Comparison of ENCODE assay signal across 22 cellular contexts in the genomic region with DNA sequence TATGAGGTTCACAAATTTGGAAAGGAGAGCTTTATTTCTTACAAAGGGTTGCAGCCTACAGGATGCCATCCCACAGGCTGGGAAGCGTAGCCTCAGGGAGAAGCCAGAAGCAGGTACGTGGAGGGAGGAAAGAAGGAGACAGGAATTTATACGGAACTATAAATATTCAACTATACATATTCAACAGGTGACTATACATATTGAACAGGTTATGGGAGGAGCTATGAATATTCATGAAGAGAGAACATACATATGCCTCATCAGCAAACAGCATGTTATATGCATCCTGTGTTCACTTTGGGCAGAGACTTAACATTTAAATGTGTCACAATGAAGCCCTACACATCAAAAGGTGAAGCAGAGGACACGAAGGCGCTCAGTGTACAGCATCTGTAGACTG. TPM values are rescaled to one million over a fixed set of nuclear protein-coding genes. Genes with fewer than 3 reads are reported as not detected.
DNase-seq lines count a peak whose midpoint lies in the region; ATAC-seq, FAIRE-seq and TF ChIP-seq lines count a peak whose summit lies in the region.
"Had no signal": no experiment of that assay in that cellular context is flagged by ENCODE, and none has a peak within 500 bp of the region (broad histone marks: within the 10 kb centered on the region; RNA-seq: fewer than 3 reads in every experiment).

No MANE protein-coding gene starts in this region.

- FAIRE-seq in HepG2 (lab: Jason Lieb, UNC) (no peak), K562 (lab: Jason Lieb, UNC) (no peak)
- FAIRE-seq: A549, D721Med, G401.6, GM12891, GM19239 had no signal

- H3K27ac ChIP-seq in HepG2 (ENCODE audit: extremely low read length, insufficient read depth, low read length) (no peak overlapping the region), right lobe of liver (no peak overlapping the region), K562 (ENCODE audit: extremely low read depth, low read depth, low read length) (no peak overlapping the region), trophoblast cell (ENCODE audit: low read depth, low read length) (no peak overlapping the region), H9 (ENCODE audit: insufficient read length, low read depth, low read length) (no peak overlapping the region)
- H3K27ac ChIP-seq: 22Rv1; A549; BLaER1 treated with 17β-estradiol and CSF1 and Interleukin-3, amounts not matched to agents 10 nM and 100 nM; C4-2B had no signal

- in situ Hi-C loops in HepG2 (cut with HindIII; ENCODE audit: extremely low pct_ligation_motif_present, low pct_unique_long_range_greater_than_20kb) (no loop called here), K562 (cut with MboI) (no loop called here)

- no peak overlapping the region for H3K9ac ChIP-seq in HepG2 (ENCODE audit: insufficient read depth, low read depth, low read length)
- no peak overlapping the region for H3K9ac ChIP-seq in K562 (ENCODE audit: insufficient read depth in 1 of 2, low read depth in 2 of 2, low read length in 2 of 2)
- no peak overlapping the region for H3K9ac ChIP-seq in trophoblast cell (ENCODE audit: low read length)
- no peak overlapping the region for H3K9ac ChIP-seq in H9 (ENCODE audit: extremely low read depth, insufficient read length, low read length)
- H3K9ac ChIP-seq: BLaER1 treated with 17β-estradiol and CSF1 and Interleukin-3, amounts not matched to agents 10 nM and 100 nM had no signal

- TF ChIP-seq EP300 in HepG2 (IDR thresholded peaks at IDR 0.05; ENCODE audit: low read depth in 2 of 2, low read length in 2 of 2) (no peak), HepG2 (CRISPR knock-in tag; IDR thresholded peaks at IDR 0.05; ENCODE audit: borderline replicate concordance) (no peak), K562 (IDR thresholded peaks at IDR 0.05; ENCODE audit: low read length) (no peak)

- H2BK15ac ChIP-seq in H9 (ENCODE audit: low read depth, low read length): no peak overlapping the region

- H2BK120ac ChIP-seq in trophoblast cell (ENCODE audit: insufficient read depth, low read length, poor library complexity) (no peak overlapping the region), H9 (ENCODE audit: low read depth, low read length, poor library complexity, severe bottlenecking) (no peak overlapping the region)

- no peak for DNase-seq in HepG2 (ENCODE audit: low spot score)
- no peak for DNase-seq in right lobe of liver
- DNase-seq in K562 (ENCODE audit: extremely low read depth in 1 of 4, low spot score in 3 of 4): no peak
- DNase-seq in trophoblast cell: peak; percentile 82 to 90
- DNase-seq in immature natural killer cell: no peak
- no peak for DNase-seq in H9
- DNase-seq: AML-193; Caco-2; Calu3; CD4-positive, alpha-beta T cell; CD8-positive, alpha-beta T cell; DMS79 treated with DMSO at 0.1 percent for 48 hours; GF-D8 had no signal

- H3K27me3 ChIP-seq in HepG2 (ENCODE audit: control insufficient read depth in 1 of 2, insufficient read depth in 2 of 2, low read length in 2 of 2): no peaks in the 10 kb centered on the region
- no peaks in the 10 kb centered on the region for H3K27me3 ChIP-seq in right lobe of liver
- H3K27me3 ChIP-seq in K562 (ENCODE audit: control insufficient read depth in 2 of 2, insufficient read depth in 2 of 2, low read length in 2 of 2): peaks cover 8 to 29% of the 10 kb centered on the region in 2 experiments; a peak in 3 of 5 replicates
- no peaks in the 10 kb centered on the region for H3K27me3 ChIP-seq in trophoblast cell (ENCODE audit: insufficient read depth, low read length)
- H3K27me3 ChIP-seq in H9 (ENCODE audit: insufficient read depth, low read length): no peaks in the 10 kb centered on the region
- H3K27me3 ChIP-seq: BLaER1 treated with 17β-estradiol and CSF1 and Interleukin-3, amounts not matched to agents 10 nM and 100 nM had no signal

- H4K5ac ChIP-seq in H9 (ENCODE audit: insufficient read length, low read depth, low read length): no peak overlapping the region

- TF ChIP-seq POLR2A in HepG2 (IDR thresholded peaks at IDR 0.05; ENCODE audit: insufficient read depth in 1 of 2, low read depth in 2 of 2, low read length in 2 of 2) (no peak), right lobe of liver (IDR thresholded peaks at IDR 0.05) (no peak), K562 (conservative IDR thresholded peaks at IDR 0.05) (no peak)

- no peak for TF ChIP-seq CTCF in HepG2 (CRISPR knock-in tag; IDR thresholded peaks at IDR 0.05)
- TF ChIP-seq CTCF in right lobe of liver (IDR thresholded peaks at IDR 0.05): no peak
- TF ChIP-seq CTCF in K562 (IDR thresholded peaks at IDR 0.05 in 2 of 3, conservative IDR thresholded peaks at IDR 0.05 in 1 of 3; ENCODE audit: insufficient read depth in 2 of 3, low read depth in 1 of 3, low read length in 3 of 3): no peak
- TF ChIP-seq CTCF in H9 (conservative IDR thresholded peaks at IDR 0.05): no peak

- CTCF ChIA-PET in HepG2 (lab: Yijun Ruan, JAX; ENCODE audit: low intra/inter-chr PET ratio, low total read pairs): no interaction called here
- CTCF ChIA-PET in K562 (lab: Yijun Ruan, JAX; ENCODE audit: low intra/inter-chr PET ratio): no interaction called here

- H2BK12ac ChIP-seq in trophoblast cell (ENCODE audit: low read length) (no peak overlapping the region), H9 (ENCODE audit: insufficient read length, low read depth, low read length) (no peak overlapping the region)

- H2BK20ac ChIP-seq in H9 (ENCODE audit: low read depth, low read length, poor library complexity, severe bottlenecking): no peak overlapping the region

- no peak overlapping the region for H3K23ac ChIP-seq in trophoblast cell (ENCODE audit: low read length)
- no peak overlapping the region for H3K23ac ChIP-seq in H9 (ENCODE audit: insufficient read length, low read depth, low read length)

- no peak overlapping the region for H3K4ac ChIP-seq in trophoblast cell (ENCODE audit: low read depth, low read length)
- H3K4ac ChIP-seq in H9 (ENCODE audit: low read depth, low read length): no peak overlapping the region

- H3K14ac ChIP-seq in trophoblast cell (ENCODE audit: low read length) (no peak overlapping the region), H9 (ENCODE audit: insufficient read depth, low read length) (no peak overlapping the region)

- intact Hi-C loops in HepG2 (cut with micrococcal nuclease; ENCODE audit: unreplicated experiment) (no loop called here), right lobe of liver (cut with DNase I) (no loop called here), K562 (cut with micrococcal nuclease) (no loop called here)

- H3K4me1 Mint-ChIP-seq in immature natural killer cell (no peaks in the 10 kb centered on the region), H9 (no peaks in the 10 kb centered on the region)
- H3K4me1 Mint-ChIP-seq: B cell had no signal

- H3K56ac ChIP-seq in H9 (ENCODE audit: insufficient read length, low read depth, low read length): no peak overlapping the region

- H3K9me3 ChIP-seq in HepG2 (ENCODE audit: low read length) (peaks cover 8% of the 10 kb centered on the region; the same call in 1 of the 2 replicates), right lobe of liver (no peaks in the 10 kb centered on the region), K562 (replicated peaks; ENCODE audit: control insufficient read depth, insufficient read depth, low read depth, low read length) (no peaks in the 10 kb centered on the region; the same call in 1 of the 2 replicates), trophoblast cell (ENCODE audit: insufficient read depth, low read depth, low read length) (peaks cover 4% of the 10 kb centered on the region), H9 (ENCODE audit: control insufficient read depth, low read depth, low read length) (no peaks in the 10 kb centered on the region)

- no peak overlapping the region for H3T11ph ChIP-seq in H9 (ENCODE audit: low read length)

- POLR2A ChIA-PET in HepG2 (lab: Yijun Ruan, JAX) (no interaction called here), K562 (lab: Yijun Ruan, JAX) (no interaction called here)

- H4K8ac ChIP-seq in trophoblast cell (ENCODE audit: low read depth, low read length) (no peak overlapping the region), H9 (replicated peaks; ENCODE audit: insufficient read length, low read depth, low read length) (no peak overlapping the region)

- 48% methylated on average over 5 of the region's 5 CpGs for WGBS in HepG2 (ENCODE audit: low lambda C conversion rate)
- WGBS in right lobe of liver (ENCODE audit: insufficient coverage, low coverage, low lambda C conversion rate, missing lambda C conversion rate): 62% methylated on average over 5 of the region's 5 CpGs
- 5% methylated on average over 5 of the region's 5 CpGs for WGBS in K562 (ENCODE audit: insufficient coverage, low coverage, missing lambda C conversion rate)
- no CpG with 5 or more reads among the region's 5 CpGs for WGBS in trophoblast cell (ENCODE audit: extremely low coverage, insufficient coverage, insufficient read length)
- WGBS in H9 (ENCODE audit: extremely low coverage, insufficient read length, low lambda C conversion rate): no CpG with 5 or more reads among the region's 5 CpGs

- H3K4me3 Mint-ChIP-seq in immature natural killer cell: no peak overlapping the region
- no peak overlapping the region for H3K4me3 Mint-ChIP-seq in H9
- H3K4me3 Mint-ChIP-seq: B cell; CD4-positive, alpha-beta T cell; CD8-positive, alpha-beta T cell had no signal

- H4K12ac ChIP-seq in trophoblast cell (ENCODE audit: low read depth, low read length): no peak overlapping the region

- no peaks in the 10 kb centered on the region for H3K9me3 Mint-ChIP-seq in immature natural killer cell
- peaks cover 12 to 19% of the 10 kb centered on the region in 2 experiments for H3K9me3 Mint-ChIP-seq in H9
- H3K9me3 Mint-ChIP-seq: CD4-positive, alpha-beta T cell had no signal

- H2BK5ac ChIP-seq in trophoblast cell (ENCODE audit: low read depth, low read length, poor library complexity) (no peak overlapping the region), H9 (ENCODE audit: insufficient read length, low read length) (no peak overlapping the region)

- H3K4me2 ChIP-seq in HepG2 (ENCODE audit: low read depth, low read length): no peak overlapping the region
- H3K4me2 ChIP-seq in K562 (ENCODE audit: insufficient read depth, low read length): no peak overlapping the region
- no peak overlapping the region for H3K4me2 ChIP-seq in trophoblast cell (ENCODE audit: low read length)
- H3K4me2 ChIP-seq in H9 (ENCODE audit: insufficient read depth, insufficient read length, low read length): no peak overlapping the region
- H3K4me2 ChIP-seq: BLaER1 treated with 17β-estradiol and CSF1 and Interleukin-3, amounts not matched to agents 10 nM and 100 nM had no signal

- no peak overlapping the region for H3K27ac Mint-ChIP-seq in immature natural killer cell
- H3K27ac Mint-ChIP-seq in H9: no peak overlapping the region
- H3K27ac Mint-ChIP-seq: B cell; CD4-positive, alpha-beta T cell; CD8-positive, alpha-beta T cell had no signal

- H3K79me2 ChIP-seq in HepG2 (ENCODE audit: insufficient read depth, low read length) (no peaks in the 10 kb centered on the region), K562 (ENCODE audit: control insufficient read depth, insufficient read depth, low read length) (no peaks in the 10 kb centered on the region), trophoblast cell (ENCODE audit: control insufficient read depth, insufficient read depth, low read length, poor library complexity) (no peaks in the 10 kb centered on the region), H9 (ENCODE audit: insufficient read depth, low read length) (no peaks in the 10 kb centered on the region)

- H2AK5ac ChIP-seq in trophoblast cell (ENCODE audit: low read length) (no peak overlapping the region), H9 (ENCODE audit: insufficient read length, low read length) (no peak overlapping the region)

- no peaks in the 10 kb centered on the region for H3K36me3 ChIP-seq in HepG2 (replicated peaks in 1 of 2; ENCODE audit: control insufficient read depth in 1 of 2, insufficient read depth in 2 of 2, low read length in 2 of 2)
- no peaks in the 10 kb centered on the region for H3K36me3 ChIP-seq in right lobe of liver
- no peaks in the 10 kb centered on the region for H3K36me3 ChIP-seq in K562 (ENCODE audit: control insufficient read depth, insufficient read depth, low read length)
- H3K36me3 ChIP-seq in trophoblast cell (ENCODE audit: control insufficient read depth in 1 of 2, insufficient read depth in 2 of 2, low read length in 2 of 2): no peaks in the 10 kb centered on the region
- H3K36me3 ChIP-seq: BLaER1 treated with 17β-estradiol and CSF1 and Interleukin-3, amounts not matched to agents 10 nM and 100 nM had no signal

- H3K4me1 ChIP-seq in HepG2 (ENCODE audit: insufficient read depth, low read length) (no peaks in the 10 kb centered on the region), right lobe of liver (no peaks in the 10 kb centered on the region), K562 (replicated peaks in 1 of 2; ENCODE audit: control insufficient read depth in 2 of 2, insufficient read depth in 2 of 2, low read length in 2 of 2) (no peaks in the 10 kb centered on the region), trophoblast cell (ENCODE audit: control insufficient read depth in 1 of 2, insufficient read depth in 2 of 2, low read length in 2 of 2) (no peaks in the 10 kb centered on the region), H9 (ENCODE audit: insufficient read depth, low read length) (no peaks in the 10 kb centered on the region)
- H3K4me1 ChIP-seq: A549; BLaER1 treated with 17β-estradiol and CSF1 and Interleukin-3, amounts not matched to agents 10 nM and 100 nM; Caco-2 had no signal

- TF ChIP-seq RAD21 in HepG2 (CRISPR knock-in tag; IDR thresholded peaks at IDR 0.05): no peak
- TF ChIP-seq RAD21 in K562 (CRISPR knock-in tag; conservative IDR thresholded peaks at IDR 0.05 in 1 of 2, IDR thresholded peaks at IDR 0.05 in 1 of 2): no peak

- H3K79me1 ChIP-seq in trophoblast cell (ENCODE audit: low read length): no peaks in the 10 kb centered on the region
- H3K79me1 ChIP-seq in H9 (ENCODE audit: insufficient read depth, low read depth, low read length, poor library complexity, severe bottlenecking): no peaks in the 10 kb centered on the region

- H4K20me1 ChIP-seq in HepG2 (ENCODE audit: insufficient read depth, low read length) (no peaks in the 10 kb centered on the region), K562 (replicated peaks; ENCODE audit: control insufficient read depth, insufficient read depth, low read length) (no peaks in the 10 kb centered on the region), H9 (ENCODE audit: control insufficient read depth, insufficient read depth, insufficient read length) (no peaks in the 10 kb centered on the region)
- H4K20me1 ChIP-seq: BLaER1 treated with 17β-estradiol and CSF1 and Interleukin-3, amounts not matched to agents 10 nM and 100 nM had no signal

- H3K18ac ChIP-seq in trophoblast cell (ENCODE audit: low read length): no peak overlapping the region
- no peak overlapping the region for H3K18ac ChIP-seq in H9 (ENCODE audit: insufficient read length, low read depth, low read length)

- H3K23me2 ChIP-seq in H9 (ENCODE audit: insufficient read length, low read depth, low read length, poor library complexity, severe bottlenecking): no peaks in the 10 kb centered on the region

- no peak for ATAC-seq in HepG2
- ATAC-seq in right lobe of liver: no peak
- ATAC-seq in K562: no peak
- ATAC-seq: CD8-positive, alpha-beta T cell had no signal

- H3K36me3 Mint-ChIP-seq in immature natural killer cell (no peaks in the 10 kb centered on the region), H9 (ENCODE audit: insufficient read depth in 1 of 3, low read depth in 3 of 3) (peaks cover 0 to 4% (median 3%) of the 10 kb centered on the region in 3 experiments; a peak in 6 of 7 replicates)
- H3K36me3 Mint-ChIP-seq: CD8-positive, alpha-beta T cell had no signal

- H2AFZ ChIP-seq in HepG2 (ENCODE audit: low read length): no peak overlapping the region
- no peak overlapping the region for H2AFZ ChIP-seq in K562 (ENCODE audit: low read depth, low read length)
- no peak overlapping the region for H2AFZ ChIP-seq in trophoblast cell (ENCODE audit: insufficient read depth, low read length, poor library complexity)
- H2AFZ ChIP-seq in H9 (ENCODE audit: low read length): no peak overlapping the region

- BruUV-seq in HepG2 (replicated peaks; lab: Mats Ljungman, UMichigan) (no TSS peak), K562 (replicated peaks; lab: Mats Ljungman, UMichigan) (no TSS peak)

- H3K4me3 ChIP-seq in HepG2 (replicated peaks in 1 of 3; ENCODE audit: insufficient read depth in 1 of 3, low read depth in 2 of 3, low read length in 3 of 3): no peak overlapping the region
- no peak overlapping the region for H3K4me3 ChIP-seq in right lobe of liver
- H3K4me3 ChIP-seq in K562: no peak overlapping the region
- no peak overlapping the region for H3K4me3 ChIP-seq in trophoblast cell (ENCODE audit: low read depth, low read length)
- H3K4me3 ChIP-seq: A549; BLaER1 treated with 17β-estradiol and CSF1 and Interleukin-3, amounts not matched to agents 10 nM and 100 nM had no signal

- no peaks in the 10 kb centered on the region for H3K9me1 ChIP-seq in K562 (ENCODE audit: control insufficient read depth, insufficient read depth, low read length)

- H4K91ac ChIP-seq in trophoblast cell (ENCODE audit: low read depth, low read length) (no peak overlapping the region), H9 (ENCODE audit: insufficient read length, low read depth, low read length) (no peak overlapping the region)

- H3K27me3 Mint-ChIP-seq in immature natural killer cell (ENCODE audit: low read depth in 3 of 3) (peaks cover 0 to 8% (median 8%) of the 10 kb centered on the region in 3 donors), H9 (ENCODE audit: low read depth) (peaks cover 4% of the 10 kb centered on the region)

RNA-seq across cellular contexts. Expression of gene LMTK2, which starts 40.5 kb away (rescaled TPM):
- total RNA-seq in HepG2 (2016; rRNA removed; fragmentation: Illumina TruSeq; extraction: Trizol): 8.1 and 9.5 TPM in 2 replicates
- 2.7 and 3.2 TPM in 2 replicates for total RNA-seq in HepG2 (2016; cell fraction: cytosol; rRNA removed; fragmentation: Illumina TruSeq; extraction: Trizol; ENCODE audit: low read depth)
- 6.1 and 10.1 TPM in 2 replicates for total RNA-seq in HepG2 (2016; cell fraction: insoluble cytoplasmic fraction; rRNA removed; fragmentation: Illumina TruSeq; extraction: Trizol)
- 6.2 and 7.5 TPM in 2 replicates for total RNA-seq in HepG2 (2016; cell fraction: membrane; rRNA removed; fragmentation: Illumina TruSeq; extraction: Trizol)
- 14.1 and 16.3 TPM in 2 replicates for total RNA-seq in HepG2 (2016; cell fraction: nucleus; rRNA removed; fragmentation: Illumina TruSeq; extraction: Trizol)
- 11.7 and 12.1 TPM in 2 replicates for polyA plus RNA-seq in HepG2 (2011; rRNA removed)
- polyA plus RNA-seq in HepG2 (2011; cell fraction: cytosol; rRNA removed): 7.9 and 8.0 TPM in 2 replicates
- 16.6 and 18.4 TPM in 2 replicates for polyA plus RNA-seq in HepG2 (2011; cell fraction: nucleus; rRNA removed)
- polyA plus RNA-seq in HepG2 (2012): 10.0 and 10.9 TPM in 2 replicates
- 0.40 and 0.69 TPM in 2 replicates for polyA plus RNA-seq in HepG2 (2016; cell fraction: cytosol; fragmentation: Illumina TruSeq; extraction: Trizol; ENCODE audit: low read depth)
- 4.0 and 4.3 TPM in 2 replicates for polyA plus RNA-seq in HepG2 (2016; cell fraction: insoluble cytoplasmic fraction; fragmentation: Illumina TruSeq; extraction: Trizol; ENCODE audit: low read depth)
- 0.68 and 0.84 TPM in 2 replicates for polyA plus RNA-seq in HepG2 (2016; cell fraction: membrane; fragmentation: Illumina TruSeq; extraction: Trizol; ENCODE audit: low read depth)
- polyA plus RNA-seq in HepG2 (2016; cell fraction: nucleus; fragmentation: Illumina TruSeq; extraction: Trizol; ENCODE audit: insufficient read depth, low read depth): 19.4 and 20.9 TPM in 2 replicates
- 19.1 and 27.7 TPM in 2 replicates for polyA minus RNA-seq in HepG2 (2011; rRNA and poly(A)+ RNA removed; ENCODE audit: low replicate concordance)
- 24.0 and 26.3 TPM in 2 replicates for polyA minus RNA-seq in HepG2 (2011; cell fraction: cytosol; rRNA and poly(A)+ RNA removed)
- 19.1 and 20.0 TPM in 2 replicates for polyA minus RNA-seq in HepG2 (2011; cell fraction: nucleus; rRNA and poly(A)+ RNA removed)
- total RNA-seq in right lobe of liver: 10 to 100 TPM in 5 of 6 experiments, 1 to 10 TPM in 1; 9.4 to 16.7 (median 13.9) TPM
- 21.6 and 22.5 TPM in 2 replicates for total RNA-seq in K562 (2011; cell fraction: chromatin; rRNA removed; ENCODE audit: low replicate concordance)
- total RNA-seq in K562 (2011; cell fraction: nucleolus; rRNA removed): 17.4 and 19.2 TPM in 2 replicates
- 22.9 and 28.6 TPM in 2 replicates for total RNA-seq in K562 (2011; cell fraction: nucleoplasm; rRNA removed)
- 6.4 and 7.7 TPM in 2 replicates for total RNA-seq in K562 (2014; rRNA removed)
- 6.3 and 7.1 TPM in 2 replicates for total RNA-seq in K562 (2014; rRNA removed; fragmentation: Illumina TruSeq; extraction: Trizol)
- total RNA-seq in K562 (2015; rRNA removed; fragmentation: Illumina TruSeq; extraction: Trizol): 7.7 and 7.8 TPM in 2 replicates
- total RNA-seq in K562 (2021): 14.3 and 16.4 TPM in 2 replicates
- 3.3 and 3.6 TPM in 2 replicates for polyA plus RNA-seq in K562 (2011; rRNA removed)
- polyA plus RNA-seq in K562 (2011; cell fraction: cytosol; rRNA removed): 2.3 and 3.7 TPM in 2 replicates
- 3.9 and 7.0 TPM in 2 replicates for polyA plus RNA-seq in K562 (2011; cell fraction: nucleus; rRNA removed)
- 5.3 and 6.1 TPM in 2 replicates for polyA plus RNA-seq in K562 (2012)
- polyA plus RNA-seq in K562 (2014; fragmentation: Illumina TruSeq; extraction: Trizol): 8.3 and 8.4 TPM in 2 replicates
- polyA plus RNA-seq in K562 (2014; fragmentation: Nextera tagmentation; extraction: Ambion mirVana): 1 to 10 TPM in 1 of 2 experiments, under 1 TPM in 1; 0.78 to 1.8 TPM
- 6.2 and 6.5 TPM in 2 replicates for polyA plus RNA-seq in K562 (2014; rRNA removed)
- 5.7 and 7.3 TPM in 2 replicates for polyA minus RNA-seq in K562 (2011; rRNA and poly(A)+ RNA removed)
- polyA minus RNA-seq in K562 (2011; cell fraction: cytosol; rRNA and poly(A)+ RNA removed): 9.5 and 10.7 TPM in 2 replicates
- 4.1 and 5.1 TPM in 2 replicates for polyA minus RNA-seq in K562 (2011; cell fraction: nucleus; rRNA and poly(A)+ RNA removed)
- 10.6 and 10.8 TPM in 2 replicates for polyA plus RNA-seq in trophoblast cell (2013)
- polyA plus RNA-seq in immature natural killer cell: 1 to 10 TPM in 2 of 3 donors, under 1 TPM in 1; 0.85 to 3.1 (median 1.3) TPM
- 22.3 and 24.9 TPM in 2 replicates for total RNA-seq in H9 (2021)

Comparison
In these comparisons a context has a peak if more than half of its experiments do, and no peak if none do; other contexts are left out.
1. DNase-seq: peak in trophoblast cell (2 of 2); none in HepG2 (single experiment), right lobe of liver (0 of 3), K562 (0 of 4), immature natural killer cell (0 of 3) and H9 (single experiment).